ENCODE assay signal across 8 cellular contexts in genomic region chr17:77282524-77283515, GRCh38.
DNase-seq lines count a peak whose midpoint lies in the region; ATAC-seq, FAIRE-seq and TF ChIP-seq lines count a peak whose summit lies in the region.

No MANE protein-coding gene starts in this region.

- H3K36me3 ChIP-seq in kidney (ENCODE audit: control insufficient read depth in 1 of 2, insufficient read depth in 2 of 2, low read length in 2 of 2) (no peaks in the 10 kb centered on the region), aorta (ENCODE audit: control insufficient read depth in 1 of 2, insufficient read depth in 2 of 2, low read length in 1 of 2) (no peaks in the 10 kb centered on the region)

- TF ChIP-seq CTCF in WTC11 (IDR thresholded peaks at IDR 0.05), result no peak
- no peak for TF ChIP-seq CTCF in kidney (IDR thresholded peaks at IDR 0.05; ENCODE audit: borderline replicate concordance, extremely low read depth, insufficient read depth)

- no peaks in the 10 kb centered on the region for H3K36me3 Mint-ChIP-seq in activated T-cell treated with anti-CD3 and anti-CD28 coated beads, Interleukin-2, amount 50 U/mL, for 4 hours (ENCODE audit: insufficient read depth)
- no peaks in the 10 kb centered on the region; the same call in 1 of the 2 replicates for H3K36me3 Mint-ChIP-seq in WTC11

- H3K4me3 ChIP-seq in kidney (ENCODE audit: low read length in 2 of 2) (peak overlapping the region; percentile 68 to 71), aorta (ENCODE audit: low read length in 2 of 2) (no peak overlapping the region)

- H3K9ac ChIP-seq in kidney (ENCODE audit: low read length in 2 of 2), result peak overlapping the region; percentile 9 to 40

- peaks cover 24% of the 10 kb centered on the region for H3K27me3 Mint-ChIP-seq in activated T-cell treated with anti-CD3 and anti-CD28 coated beads, Interleukin-2, amount 50 U/mL, for 4 hours (ENCODE audit: low read depth)
- peaks cover 26% of the 10 kb centered on the region for H3K27me3 Mint-ChIP-seq in WTC11 (ENCODE audit: low read depth)

- POLR2A ChIA-PET in WTC11 (lab: Charles Lee), result no interaction called here

- peak in 1 of 2 donors; percentile 8 for ATAC-seq in activated T-cell treated with anti-CD3 and anti-CD28 coated beads, Interleukin-2, amount 50 U/mL, for 4 hours
- no peak for ATAC-seq in WTC11
- ATAC-seq in aorta (ENCODE audit: low FRiP score), result no peak
- no peak for ATAC-seq in HG03045 (IDR thresholded peaks at IDR 0.05; ENCODE audit: unreplicated experiment)

- peaks cover 15% of the 10 kb centered on the region for H3K4me1 Mint-ChIP-seq in activated T-cell treated with anti-CD3 and anti-CD28 coated beads, Interleukin-2, amount 50 U/mL, for 4 hours (ENCODE audit: low read depth)
- peaks cover 55% of the 10 kb centered on the region for H3K4me1 Mint-ChIP-seq in WTC11

- no peaks in the 10 kb centered on the region for H3K27me3 ChIP-seq in aorta (ENCODE audit: control insufficient read depth in 1 of 2, insufficient read depth in 2 of 2, low read length in 1 of 2)

- DNase-seq in activated T-cell treated with anti-CD3 and anti-CD28 coated beads, Interleukin-2, amount 50 U/mL, for 4 hours, result peak; percentile 24
- DNase-seq in activated T-cell treated with anti-CD3 and anti-CD28 coated beads for 4 hours (no peak), WTC11 (ENCODE audit: low spot score) (no peak), kidney (peak; percentile 88), urothelium cell line (ENCODE audit: low spot score) (peak; percentile 66), aorta (no peak)
- no peak for DNase-seq in central memory CD4-positive, alpha-beta T cell

- FAIRE-seq in kidney (lab: Jason Lieb, UNC) (no peak), urothelium cell line (lab: Jason Lieb, UNC) (no peak)

- H3K9me3 Mint-ChIP-seq in activated T-cell treated with anti-CD3 and anti-CD28 coated beads, Interleukin-2, amount 50 U/mL, for 4 hours, result no peaks in the 10 kb centered on the region
- no peaks in the 10 kb centered on the region for H3K9me3 Mint-ChIP-seq in WTC11

- WGBS in aorta, 2 donors, result 71 to 79% methylated on average over 24 of the region's 24 CpGs

- H3K27ac ChIP-seq in kidney (ENCODE audit: low read depth in 2 of 2, low read length in 2 of 2), result peak overlapping the region; percentile 45 to 76
- H3K27ac ChIP-seq in aorta (ENCODE audit: low read depth in 1 of 2, low read length in 2 of 2), result no peak overlapping the region

- peak overlapping the region; percentile 72 for H3K4me3 Mint-ChIP-seq in activated T-cell treated with anti-CD3 and anti-CD28 coated beads, Interleukin-2, amount 50 U/mL, for 4 hours
- H3K4me3 Mint-ChIP-seq in WTC11, result peak overlapping the region; percentile 88

- intact Hi-C loops in kidney (cut with DNase I), result no loop called here
- intact Hi-C loops in aorta (cut with DNase I), result no loop called here

- no peaks in the 10 kb centered on the region for H3K9me3 ChIP-seq in kidney (ENCODE audit: control insufficient read depth in 1 of 2, low read length in 2 of 2)
- H3K9me3 ChIP-seq in aorta (ENCODE audit: control insufficient read depth, low read length), result no peaks in the 10 kb centered on the region

- H3K4me1 ChIP-seq in kidney (ENCODE audit: control insufficient read depth in 1 of 2, insufficient read depth in 1 of 2, low read depth in 1 of 2, low read length in 2 of 2), result peaks cover 21 to 43% of the 10 kb centered on the region in 2 donors
- peaks cover 0 to 2% of the 10 kb centered on the region in 2 donors for H3K4me1 ChIP-seq in aorta (ENCODE audit: control insufficient read depth in 1 of 2, insufficient read depth in 2 of 2, low read length in 2 of 2)

- 0 out of 2 replicates have a peak overlapping the region, but pooled peaks have one; percentile 49 for H3K27ac Mint-ChIP-seq in WTC11

- CTCF ChIA-PET in WTC11 (lab: Charles Lee), result interaction anchor here (1.7 to 2.2 kb wide), 2 partner anchors 28 to 147 kb away, joined by 5 to 8 read pairs; no protein-coding TSS in a partner anchor

TF ChIP-seq in WTC11, 78 proteins besides CTCF, POLR2A, EP300 and RAD21:
- no peak for TF ChIP-seq MAX (CRISPR knock-in tag; IDR thresholded peaks at IDR 0.05)
- TF ChIP-seq E2F5 (CRISPR knock-in tag; IDR thresholded peaks at IDR 0.05), result no peak
- TF ChIP-seq IRF2 (CRISPR knock-in tag; IDR thresholded peaks at IDR 0.05; ENCODE audit: borderline replicate concordance, low read depth), result no peak
- no peak for TF ChIP-seq ELF4 (CRISPR knock-in tag; IDR thresholded peaks at IDR 0.05; ENCODE audit: low read depth)
- TF ChIP-seq NFE2L1 (CRISPR knock-in tag; IDR thresholded peaks at IDR 0.05), result no peak
- TF ChIP-seq ZNF317 (CRISPR knock-in tag; IDR thresholded peaks at IDR 0.05; ENCODE audit: borderline replicate concordance, low read depth), result no peak
- TF ChIP-seq GABPB1 (CRISPR knock-in tag; IDR thresholded peaks at IDR 0.05), result no peak
- TF ChIP-seq IRF1 (CRISPR knock-in tag; IDR thresholded peaks at IDR 0.05), result no peak
- no peak for TF ChIP-seq ESRRA (CRISPR knock-in tag; IDR thresholded peaks at IDR 0.05; ENCODE audit: borderline replicate concordance)

Comparison
In these comparisons a context has a peak if more than half of its experiments do, and no peak if none do; other contexts are left out.
1. DNase-seq: peak in activated T-cell treated with anti-CD3 and anti-CD28 coated beads, Interleukin-2, amount 50 U/mL, for 4 hours (single experiment), kidney (single experiment) and urothelium cell line (single experiment); none in activated T-cell treated with anti-CD3 and anti-CD28 coated beads for 4 hours (single experiment), WTC11 (single experiment), central memory CD4-positive, alpha-beta T cell (single experiment) and aorta (0 of 2).
2. H3K27ac ChIP-seq: peak in kidney (2 of 2); none in aorta (0 of 2).
3. H3K4me3 ChIP-seq: peak in kidney (2 of 2); none in aorta (0 of 2).